ENCODE assay signal across 8 cellular contexts in genomic region chr11:68751331-68751856, GRCh38. TPM values are rescaled to one million over a fixed set of nuclear protein-coding genes. Genes with fewer than 3 reads are reported as not detected.
DNase-seq lines count a peak whose midpoint lies in the region; ATAC-seq and TF ChIP-seq lines count a peak whose summit lies in the region.

A gene with protein sequence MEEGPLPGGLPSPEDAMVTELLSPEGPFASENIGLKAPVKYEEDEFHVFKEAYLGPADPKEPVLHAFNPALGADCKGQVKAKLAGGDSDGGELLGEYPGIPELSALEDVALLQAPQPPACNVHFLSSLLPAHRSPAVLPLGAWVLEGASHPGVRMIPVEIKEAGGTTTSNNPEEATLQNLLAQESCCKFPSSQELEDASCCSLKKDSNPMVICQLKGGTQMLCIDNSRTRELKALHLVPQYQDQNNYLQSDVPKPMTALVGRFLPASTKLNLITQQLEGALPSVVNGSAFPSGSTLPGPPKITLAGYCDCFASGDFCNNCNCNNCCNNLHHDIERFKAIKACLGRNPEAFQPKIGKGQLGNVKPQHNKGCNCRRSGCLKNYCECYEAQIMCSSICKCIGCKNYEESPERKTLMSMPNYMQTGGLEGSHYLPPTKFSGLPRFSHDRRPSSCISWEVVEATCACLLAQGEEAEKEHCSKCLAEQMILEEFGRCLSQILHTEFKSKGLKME (minus strand): TSS chr11:68751520. CDS start chr11:68750660, 860 bp downstream.

- DNase-seq in GM10266 (ENCODE audit: extremely low spot score) (peak; percentile 99), Kasumi-1 (lab: John Stamatoyannopoulos, UW) (peak; percentile 74 to 79), SJSA1 (ENCODE audit: low read depth in 1 of 2, low spot score in 2 of 2) (peak; percentile 70 to 99), activated gamma-delta T cell (lab: John Stamatoyannopoulos, UW) (peak; percentile 76), foreskin melanocyte (peak; percentile 33), osteoblast (ENCODE audit: insufficient read length, low spot score, missing footprints) (peak; percentile 95), thyroid gland (peak; percentile 88 to 89)

- 9 to 27% methylated on average over 3 to 14 of the region's 42 CpGs for WGBS in thyroid gland, 2 donors

- intact Hi-C loops in thyroid gland (cut with DNase I), result no loop called here

- H3K79me2 ChIP-seq in osteoblast (ENCODE audit: insufficient read depth, low read length), result no peaks in the 10 kb centered on the region

- H3K4me3 ChIP-seq in SJSA1 (peak within 1 kb of the TSS; percentile 54), osteoblast (ENCODE audit: insufficient read depth, low read length) (peak within 1 kb of the TSS; percentile 59), thyroid gland (replicated peaks in 1 of 3) (peak within 1 kb of the TSS in 1 of 3 donors; percentile 47)

- no peaks in the 10 kb centered on the region for H3K9me3 ChIP-seq in SJSA1 (replicated peaks)
- no peaks in the 10 kb centered on the region for H3K9me3 ChIP-seq in osteoblast (ENCODE audit: low read depth, low read length)
- no peaks in the 10 kb centered on the region for H3K9me3 ChIP-seq in thyroid gland

- H3K27me3 ChIP-seq in SJSA1 (replicated peaks) (no peaks in the 10 kb centered on the region), osteoblast (ENCODE audit: insufficient read depth, low read length) (no peaks in the 10 kb centered on the region), thyroid gland (no peaks in the 10 kb centered on the region)

- H3K4me2 ChIP-seq in osteoblast (ENCODE audit: insufficient read depth, low read length), result peak within 1 kb of the TSS; percentile 54

- TF ChIP-seq POLR2A in thyroid gland (IDR thresholded peaks at IDR 0.05), result peak in 1 of 2 donors; percentile 24

- peaks cover 4% of the 10 kb centered on the region for H4K20me1 ChIP-seq in osteoblast (ENCODE audit: insufficient read depth, low read length)

- peak within 1 kb of the TSS; percentile 88 for H3K27ac ChIP-seq in SJSA1
- H3K27ac ChIP-seq in osteoblast (ENCODE audit: low read depth, low read length), result no peak within 1 kb of the TSS
- H3K27ac ChIP-seq in thyroid gland, result no peak within 1 kb of the TSS

- ATAC-seq in HG03139 (IDR thresholded peaks at IDR 0.05; ENCODE audit: unreplicated experiment), result no peak

- H3K4me1 ChIP-seq in SJSA1 (replicated peaks) (peaks cover 12% of the 10 kb centered on the region), osteoblast (ENCODE audit: insufficient read depth, low read length) (no peaks in the 10 kb centered on the region), thyroid gland (peaks cover 0 to 19% of the 10 kb centered on the region in 2 donors)

- H3K36me3 ChIP-seq in SJSA1, result peaks cover 13% of the 10 kb centered on the region
- peaks cover 4% of the 10 kb centered on the region for H3K36me3 ChIP-seq in osteoblast (ENCODE audit: insufficient read depth, low read length)
- peaks cover 0 to 5% of the 10 kb centered on the region in 2 donors for H3K36me3 ChIP-seq in thyroid gland

- H2AFZ ChIP-seq in osteoblast (ENCODE audit: low read length), result no peak within 1 kb of the TSS

- TF ChIP-seq CTCF in GM10266 (IDR thresholded peaks at IDR 0.05; ENCODE audit: control insufficient read depth, insufficient read depth, low read depth, missing control alignments) (no peak), osteoblast (IDR thresholded peaks at IDR 0.05; ENCODE audit: extremely low read depth, low read depth, low read length) (no peak), thyroid gland (IDR thresholded peaks at IDR 0.05) (no peak)

RNA-seq across cellular contexts. Expression of the gene that starts here (rescaled TPM):
- total RNA-seq in SJSA1 (2014; rRNA removed; shearing (Covaris generic)), result 5.0 and 6.7 TPM in 2 replicates
- total RNA-seq in osteoblast, result not detected in 2 replicates
- 10 to 100 TPM in 1 of 4 donors, 1 to 10 TPM in 3; 2.1 to 10.6 (median 5.8) TPM for total RNA-seq in thyroid gland

Comparison
In these comparisons a context has a peak if more than half of its experiments do, and no peak if none do; other contexts are left out.
1. Peak in DNase-seq, H3K4me3 ChIP-seq and H3K4me2 ChIP-seq in osteoblast; RNA of the gene not detected or under 1 TPM.
2. DNase-seq: peak in every context shown above with its lines; median percentile 99 in GM10266; 95 in osteoblast; 88 in thyroid gland; 84 in SJSA1; 76 in Kasumi-1; 76 in activated gamma-delta T cell; 33 in foreskin melanocyte.